ENCODE assay signal across 1 cellular context in genomic region chr14:55141812-55142211, GRCh38.
TF ChIP-seq lines count a peak whose summit lies in the region.

No MANE protein-coding gene starts in this region.

TF ChIP-seq in K562, 482 proteins besides CTCF, POLR2A, EP300 and RAD21:
- TF ChIP-seq HMBOX1 (IDR thresholded peaks at IDR 0.05) (peak; percentile 52), ZBTB17 (CRISPR knock-in tag; IDR thresholded peaks at IDR 0.05) (no peak)
